8 cellular contexts compared by ENCODE assay signal in genomic region chr9:33473643-33474352, GRCh38. TPM values are rescaled to one million over a fixed set of nuclear protein-coding genes. Genes with fewer than 3 reads are reported as not detected.
DNase-seq lines count a peak whose midpoint lies in the region; ATAC-seq and TF ChIP-seq lines count a peak whose summit lies in the region.

Gene NOL6 (minus strand): TSS chr9:33473924. CDS start chr9:33473842, 82 bp downstream.

- no peak for TF ChIP-seq CTCF in epithelial cell of proximal tubule (conservative IDR thresholded peaks at IDR 0.05; ENCODE audit: low read depth, low read length)

- H3K36me3 Mint-ChIP-seq in activated T-cell treated with anti-CD3 and anti-CD28 coated beads, Interleukin-2, amount 50 U/mL, for 24 hours (ENCODE audit: low read depth): peaks cover 52% of the 10 kb centered on the region

- H3K4me3 Mint-ChIP-seq in activated T-cell treated with anti-CD3 and anti-CD28 coated beads, Interleukin-2, amount 50 U/mL, for 24 hours: peak within 1 kb of the TSS; percentile 100

- H3K9me3 Mint-ChIP-seq in activated T-cell treated with anti-CD3 and anti-CD28 coated beads, Interleukin-2, amount 50 U/mL, for 24 hours: no peaks in the 10 kb centered on the region

- H3K27ac Mint-ChIP-seq in activated T-cell treated with anti-CD3 and anti-CD28 coated beads, Interleukin-2, amount 50 U/mL, for 24 hours: peak within 1 kb of the TSS; percentile 99

- no peaks in the 10 kb centered on the region for H3K27me3 Mint-ChIP-seq in activated T-cell treated with anti-CD3 and anti-CD28 coated beads, Interleukin-2, amount 50 U/mL, for 24 hours

- DNase-seq in DMS153 treated with DMSO at 0.1 percent for 48 hours (lab: John Stamatoyannopoulos, UW; ENCODE audit: unreplicated experiment) (peak; percentile 98), KBM-7 (peak; percentile 99), epithelial cell of proximal tubule (ENCODE audit: low read depth) (peak; percentile 94), mucosa of gallbladder (ENCODE audit: low spot score) (peak; percentile 99)
- DNase-seq in activated T-cell treated with anti-CD3 and anti-CD28 coated beads, Interleukin-2, amount 50 U/mL, for 24 hours: peak; percentile 98
- DNase-seq in stimulated activated CD8-positive, alpha-beta memory T cell treated with anti-CD3 and anti-CD28 coated beads, Interleukin-4, amount 100 ng/mL, for 4 hours (ENCODE audit: low read depth in 2 of 2, low spot score in 1 of 2): peak; percentile 96

- peak; percentile 97 for ATAC-seq in GM21717 (IDR thresholded peaks at IDR 0.05; ENCODE audit: unreplicated experiment)

- peaks cover 31% of the 10 kb centered on the region for H3K4me1 Mint-ChIP-seq in activated T-cell treated with anti-CD3 and anti-CD28 coated beads, Interleukin-2, amount 50 U/mL, for 24 hours (ENCODE audit: low read depth)

- in situ Hi-C loops in KBM-7 (cut with MboI; ENCODE audit: low pct_unique_long_range_greater_than_20kb, low sequenced_read_pairs): no loop called here

- peak within 1 kb of the TSS; percentile 77 for H3K4me3 ChIP-seq in epithelial cell of proximal tubule (ENCODE audit: low read depth, low read length)

TF ChIP-seq in PFSK-1, 5 proteins besides CTCF, POLR2A, EP300 and RAD21:
- TF ChIP-seq SIN3A (IDR thresholded peaks at IDR 0.05; ENCODE audit: borderline replicate concordance, insufficient read depth, low read length): peak; percentile 97; the same call in 1 of the 2 replicates
- TF ChIP-seq POLR2AphosphoS5 (IDR thresholded peaks at IDR 0.05; ENCODE audit: low read depth, low read length): peak; percentile 77
- TF ChIP-seq REST (IDR thresholded peaks at IDR 0.05; ENCODE audit: insufficient read depth in 1 of 2, low read depth in 2 of 2, low read length in 2 of 2): no peak
- TF ChIP-seq FOXP2 (optimal IDR thresholded peaks at IDR 0.05; ENCODE audit: borderline replicate concordance, extremely low read depth, extremely low read length, insufficient read depth): no peak
- TF ChIP-seq TAF1 (IDR thresholded peaks at IDR 0.05; ENCODE audit: borderline replicate concordance, insufficient read depth, low read length): peak; percentile 18; the same call in 1 of the 2 replicates

RNA-seq across cellular contexts. Expression of gene NOL6, which starts in this region (rescaled TPM):
- polyA plus RNA-seq in PFSK-1 (2012; ENCODE audit: insufficient read length, low read depth): 44.6 TPM
- 19.3 and 45.4 TPM in 2 replicates for total RNA-seq in epithelial cell of proximal tubule
- 18.9 TPM for total RNA-seq in mucosa of gallbladder

Comparison
In these comparisons a context has a peak if more than half of its experiments do, and no peak if none do; other contexts are left out.
1. Peak in every context shown above with its lines: DNase-seq, ATAC-seq and H3K4me3 ChIP-seq.